1 cellular context compared by ENCODE assay signal in the genomic region with DNA sequence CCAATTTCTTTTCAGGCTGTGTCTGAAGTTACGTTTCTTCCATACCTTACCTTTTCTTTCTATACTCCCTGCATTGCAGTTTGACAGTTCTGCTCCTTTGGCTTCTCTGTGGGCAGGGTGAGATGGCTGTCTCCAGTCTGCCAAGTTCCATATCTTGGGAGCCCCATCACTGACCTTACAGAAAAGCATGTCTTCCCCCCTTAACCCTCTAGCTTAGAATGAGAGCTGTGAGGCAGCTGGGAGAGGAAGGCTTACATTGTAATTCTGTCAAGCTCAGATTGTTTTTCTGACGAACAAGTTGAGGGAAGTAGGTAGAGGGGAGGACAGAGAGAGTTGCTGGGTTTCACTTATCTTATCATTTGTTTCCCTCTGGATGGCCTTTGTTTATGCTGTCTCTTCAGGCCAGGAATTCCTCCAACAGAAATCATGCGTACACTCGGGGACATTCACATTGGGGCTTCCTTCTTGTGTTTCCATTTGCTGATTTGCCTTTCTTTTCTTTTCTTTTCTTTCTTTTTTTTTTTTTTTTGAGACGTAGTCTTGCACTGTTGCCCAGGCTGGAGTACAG.
TF ChIP-seq lines count a peak whose summit lies in the region.

No MANE protein-coding gene starts in this region.

TF ChIP-seq in endothelial cell of umbilical vein, 7 proteins besides CTCF, POLR2A, EP300 and RAD21 (continued from another document):
- TF ChIP-seq GATA2 (IDR thresholded peaks at IDR 0.05; ENCODE audit: insufficient read depth, insufficient read length, low read depth, low read length) (no peak), JUN (IDR thresholded peaks at IDR 0.05; ENCODE audit: borderline replicate concordance, insufficient read depth, insufficient read length, low read depth) (no peak)
TF ChIP-seq in endothelial cell of umbilical vein: peak in this region for 0.
